ENCODE assay signal across 8 cellular contexts in genomic region chr16:11629071-11630030, GRCh38. TPM values are rescaled to one million over a fixed set of nuclear protein-coding genes. Genes with fewer than 3 reads are reported as not detected.
DNase-seq lines count a peak whose midpoint lies in the region; ATAC-seq and TF ChIP-seq lines count a peak whose summit lies in the region.

No MANE protein-coding gene starts in this region.

- peak overlapping the region in 4 of 10 experiments; percentile 0 to 21 (median 12); a peak in 2 of 20 replicates for H3K4me3 ChIP-seq in BLaER1 treated with 17β-estradiol and CSF1 and Interleukin-3, amounts not matched to agents 10 nM and 100 nM
- H3K4me3 ChIP-seq in body of pancreas (no peak overlapping the region), muscle layer of duodenum (ENCODE audit: low read depth in 1 of 2, low read length in 2 of 2) (no peak overlapping the region), PC-3 (ENCODE audit: low read length) (no peak overlapping the region)

- H3K27me3 ChIP-seq in BLaER1 treated with 17β-estradiol and CSF1 and Interleukin-3, amounts not matched to agents 10 nM and 100 nM: no peaks in the 10 kb centered on the region
- no peaks in the 10 kb centered on the region for H3K27me3 ChIP-seq in body of pancreas
- H3K27me3 ChIP-seq in muscle layer of duodenum (ENCODE audit: low read depth, low read length): no peaks in the 10 kb centered on the region
- H3K27me3 ChIP-seq in PC-3 (ENCODE audit: low read length): no peaks in the 10 kb centered on the region

- H3K79me2 ChIP-seq in PC-3 (ENCODE audit: low read length): no peaks in the 10 kb centered on the region

- peak overlapping the region; percentile 31 to 81 (median 67); a peak in 20 of 22 replicates for H3K9ac ChIP-seq in BLaER1 treated with 17β-estradiol and CSF1 and Interleukin-3, amounts not matched to agents 10 nM and 100 nM
- no peak overlapping the region for H3K9ac ChIP-seq in PC-3 (ENCODE audit: low read length)

- WGBS in body of pancreas, 2 donors: 37 to 58% methylated on average over 7 to 23 of the region's 23 CpGs

- CTCF ChIA-PET in PC-3 (lab: Charles Lee): no interaction called here

- DNase-seq in NCI-H1105 (lab: John Stamatoyannopoulos, UW) (peak; percentile 42), body of pancreas (peak in 3 of 4 donors; percentile 60 to 70 (median 67)), NCI-H1930 (lab: John Stamatoyannopoulos, UW) (no peak), PC-3 (no peak), amniotic stem cell (lab: John Stamatoyannopoulos, UW) (no peak)

- no peaks in the 10 kb centered on the region for H3F3A ChIP-seq in PC-3 (ENCODE audit: low read length, unreplicated experiment)

- TF ChIP-seq POLR2A in body of pancreas (IDR thresholded peaks at IDR 0.05): no peak

- BruUV-seq in PC-3 (replicated peaks; lab: Mats Ljungman, UMichigan): no TSS peak

- peak overlapping the region; percentile 75 to 99 (median 96) for H3K4me2 ChIP-seq in BLaER1 treated with 17β-estradiol and CSF1 and Interleukin-3, amounts not matched to agents 10 nM and 100 nM
- no peak overlapping the region for H3K4me2 ChIP-seq in PC-3 (ENCODE audit: low read length)

- no peaks in the 10 kb centered on the region for H3K9me2 ChIP-seq in PC-3 (replicated peaks; ENCODE audit: low read length)

- ATAC-seq in body of pancreas (peak; percentile 37), HG03025 (IDR thresholded peaks at IDR 0.05; ENCODE audit: low FRiP score, unreplicated experiment) (no peak), PC-3 (no peak)

- no peaks in the 10 kb centered on the region for H3K36me3 ChIP-seq in BLaER1 treated with 17β-estradiol and CSF1 and Interleukin-3, amounts not matched to agents 10 nM and 100 nM
- no peaks in the 10 kb centered on the region for H3K36me3 ChIP-seq in body of pancreas (replicated peaks in 1 of 2; ENCODE audit: insufficient read depth in 1 of 2, low read depth in 2 of 2)
- H3K36me3 ChIP-seq in muscle layer of duodenum (ENCODE audit: control insufficient read depth in 1 of 2, insufficient read depth in 2 of 2, low read length in 2 of 2): no peaks in the 10 kb centered on the region
- no peaks in the 10 kb centered on the region for H3K36me3 ChIP-seq in PC-3 (ENCODE audit: low read depth, low read length)

- no peak for TF ChIP-seq CTCF in body of pancreas (IDR thresholded peaks at IDR 0.05)
- TF ChIP-seq CTCF in PC-3 (conservative IDR thresholded peaks at IDR 0.05; ENCODE audit: low read depth, low read length): no peak

- H4K20me1 ChIP-seq in BLaER1 treated with 17β-estradiol and CSF1 and Interleukin-3, amounts not matched to agents 10 nM and 100 nM: no peaks in the 10 kb centered on the region; a peak in 1 of 22 replicates
- H4K20me1 ChIP-seq in PC-3 (ENCODE audit: low read length): no peaks in the 10 kb centered on the region

- H3K9me3 ChIP-seq in BLaER1 treated with 17β-estradiol and CSF1 and Interleukin-3, amounts not matched to agents 10 nM and 100 nM (replicated peaks in 1 of 11): no peaks in the 10 kb centered on the region
- H3K9me3 ChIP-seq in body of pancreas (no peaks in the 10 kb centered on the region), muscle layer of duodenum (ENCODE audit: control insufficient read depth in 1 of 2, low read length in 2 of 2) (no peaks in the 10 kb centered on the region), PC-3 (ENCODE audit: low read length) (no peaks in the 10 kb centered on the region)

- peak overlapping the region; percentile 58 to 93 (median 83); a peak in 21 of 22 replicates for H3K27ac ChIP-seq in BLaER1 treated with 17β-estradiol and CSF1 and Interleukin-3, amounts not matched to agents 10 nM and 100 nM
- peak overlapping the region in 2 of 4 donors; percentile 18 to 47 for H3K27ac ChIP-seq in body of pancreas
- H3K27ac ChIP-seq in muscle layer of duodenum (ENCODE audit: low read length): peak overlapping the region; percentile 20
- H3K27ac ChIP-seq in PC-3 (ENCODE audit: low read length): no peak overlapping the region

- POLR2A ChIA-PET in PC-3 (lab: Charles Lee; ENCODE audit: unreplicated experiment): no interaction called here

- no peak overlapping the region for H2AFZ ChIP-seq in PC-3 (ENCODE audit: low read length)

- H3K4me1 ChIP-seq in BLaER1 treated with 17β-estradiol and CSF1 and Interleukin-3, amounts not matched to agents 10 nM and 100 nM: peaks cover 88 to 100% (median 95%) of the 10 kb centered on the region in 10 experiments
- H3K4me1 ChIP-seq in body of pancreas (peaks cover 27% of the 10 kb centered on the region), muscle layer of duodenum (ENCODE audit: control insufficient read depth in 1 of 2, insufficient read depth in 2 of 2, low read length in 2 of 2) (peaks cover 3 to 5% of the 10 kb centered on the region in 2 donors), PC-3 (ENCODE audit: insufficient read depth, low read length) (peaks cover 14% of the 10 kb centered on the region)

- intact Hi-C loops in body of pancreas (cut with DNase I) (no loop called here), PC-3 (cut with micrococcal nuclease) (no loop called here)

RNA-seq across cellular contexts. Expression of gene SNN, which starts 38.9 kb away (rescaled TPM):
- total RNA-seq in body of pancreas (10 to 100 TPM in 1 of 2 donors, 1 to 10 TPM in 1; 7.5 to 10.9 TPM), PC-3 (2014; rRNA removed) (4.3 and 5.4 TPM in 2 replicates)

RNA-seq across cellular contexts. Expression of gene LITAF, which starts 42.6 kb away (rescaled TPM):
- total RNA-seq in body of pancreas: 10 to 100 TPM; 24.9 to 25.7 TPM
- 12.8 and 13.1 TPM in 2 replicates for total RNA-seq in PC-3 (2014; rRNA removed)

Comparison
In these comparisons a context has a peak if more than half of its experiments do, and no peak if none do; other contexts are left out.
1. DNase-seq: peak in NCI-H1105 (single experiment) and body of pancreas (3 of 4); none in NCI-H1930 (0 of 2), PC-3 (single experiment) and amniotic stem cell (single experiment).